8 cellular contexts compared by ENCODE assay signal in the genomic region with DNA sequence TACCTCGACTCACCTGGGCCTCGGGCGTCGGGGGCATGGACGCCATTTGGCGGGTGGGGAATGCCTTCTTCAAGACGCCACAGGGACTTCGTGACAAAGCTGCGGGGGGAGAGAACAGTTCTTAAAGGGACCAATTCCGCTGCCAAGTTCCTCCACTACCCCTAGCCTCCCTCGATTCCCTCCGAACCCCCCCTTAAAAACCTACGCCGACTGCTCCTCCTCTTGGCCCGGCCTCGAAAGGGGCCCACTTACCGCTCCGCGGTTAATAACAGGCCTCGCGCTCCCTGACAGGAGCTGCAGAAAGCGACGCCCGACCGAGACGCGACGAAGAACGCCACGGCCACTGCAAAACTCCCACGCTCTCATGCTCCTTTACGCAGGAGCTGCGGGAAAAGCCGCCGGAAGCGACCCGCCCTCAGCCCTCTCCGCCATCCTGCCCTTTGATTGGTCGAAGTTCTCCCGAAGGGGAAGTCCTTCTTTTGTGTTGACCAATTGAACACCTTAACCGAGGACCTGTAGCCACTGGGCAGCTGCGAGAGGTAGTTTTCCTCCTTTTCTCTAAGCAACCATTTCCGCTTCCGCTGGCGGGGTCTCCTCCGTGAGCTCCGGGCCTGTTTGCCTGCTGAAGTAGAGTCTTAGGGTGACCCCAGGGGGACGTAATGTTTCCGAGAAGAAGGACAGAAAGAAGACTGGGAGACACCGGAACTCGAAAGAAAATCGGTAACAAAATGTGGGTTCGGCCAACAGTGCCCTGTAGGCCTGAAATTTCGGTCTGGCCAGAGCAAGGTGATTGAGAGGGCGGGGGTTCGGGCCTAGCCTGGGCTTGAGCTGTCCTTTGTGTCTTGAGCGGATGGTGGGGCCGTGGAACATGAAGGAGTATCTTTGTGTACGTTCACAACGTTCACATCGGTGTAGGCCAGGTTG. TPM values are rescaled to one million over a fixed set of nuclear protein-coding genes. Genes with fewer than 3 reads are reported as not detected.
A peak's percentile ranks its signal among the peaks of the same experiment; 100 is the strongest.
DNase-seq lines count a peak whose midpoint lies in the region; ATAC-seq and TF ChIP-seq lines count a peak whose summit lies in the region.

A gene (plus strand): TSS at position 573 of the 924 bp plus-strand sequence. CDS start 32,548 bp downstream, outside the sequence.
A gene with protein sequence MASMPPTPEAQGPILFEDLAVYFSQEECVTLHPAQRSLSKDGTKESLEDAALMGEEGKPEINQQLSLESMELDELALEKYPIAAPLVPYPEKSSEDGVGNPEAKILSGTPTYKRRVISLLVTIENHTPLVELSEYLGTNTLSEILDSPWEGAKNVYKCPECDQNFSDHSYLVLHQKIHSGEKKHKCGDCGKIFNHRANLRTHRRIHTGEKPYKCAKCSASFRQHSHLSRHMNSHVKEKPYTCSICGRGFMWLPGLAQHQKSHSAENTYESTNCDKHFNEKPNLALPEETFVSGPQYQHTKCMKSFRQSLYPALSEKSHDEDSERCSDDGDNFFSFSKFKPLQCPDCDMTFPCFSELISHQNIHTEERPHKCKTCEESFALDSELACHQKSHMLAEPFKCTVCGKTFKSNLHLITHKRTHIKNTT (minus strand): TSS at position 397 of the 924 bp plus-strand sequence. CDS start 351 bp downstream, at position 46.

- H3K27ac ChIP-seq in thoracic aorta = peak within 1 kb of the TSS; percentile 66 to 87

- peaks cover 6% of the 10 kb centered on the region for H3K9me3 ChIP-seq in thoracic aorta

- peak within 1 kb of the TSS; percentile 90 to 97 for H3K27ac Mint-ChIP-seq in activated naive CD4-positive, alpha-beta T cell treated with anti-CD3 and anti-CD28 coated beads, Interleukin-2, amount 50 U/mL, for 72 hours

- TF ChIP-seq CTCF in LNCaP clone FGC (IDR thresholded peaks at IDR 0.05; ENCODE audit: control insufficient read depth, extremely low read depth, insufficient read depth) (no peak), thoracic aorta (IDR thresholded peaks at IDR 0.05) (no peak)

- H3K4me1 ChIP-seq in thoracic aorta (ENCODE audit: control insufficient read depth in 1 of 2, low read depth in 2 of 2) = peaks cover 0 to 8% of the 10 kb centered on the region in 2 donors

- peaks cover 6% of the 10 kb centered on the region for H3K36me3 ChIP-seq in thoracic aorta

- no peaks in the 10 kb centered on the region for H3K27me3 ChIP-seq in thoracic aorta (replicated peaks; ENCODE audit: insufficient read depth)

- H3K4me3 ChIP-seq in LNCaP clone FGC (ENCODE audit: low read depth, low read length) = peak within 1 kb of the TSS; percentile 87
- H3K4me3 ChIP-seq in thoracic aorta = peak within 1 kb of the TSS; percentile 80

- H3K36me3 Mint-ChIP-seq in activated naive CD4-positive, alpha-beta T cell treated with anti-CD3 and anti-CD28 coated beads, Interleukin-2, amount 50 U/mL, for 72 hours = peaks cover 16 to 42% of the 10 kb centered on the region in 2 donors

- peaks cover 5% of the 10 kb centered on the region in 2 donors for H3K9me3 Mint-ChIP-seq in activated naive CD4-positive, alpha-beta T cell treated with anti-CD3 and anti-CD28 coated beads, Interleukin-2, amount 50 U/mL, for 72 hours

- DNase-seq in DMS53 treated with DMSO at 0.1 percent for 48 hours (lab: John Stamatoyannopoulos, UW; ENCODE audit: unreplicated experiment) = peak; percentile 68
- DNase-seq in LNCaP clone FGC (ENCODE audit: low read depth) = peak; percentile 86
- DNase-seq in SK-N-DZ (ENCODE audit: low spot score) = peak; percentile 94
- DNase-seq in activated naive CD4-positive, alpha-beta T cell treated with anti-CD3 and anti-CD28 coated beads, Interleukin-2, amount 50 U/mL, for 72 hours (ENCODE audit: low spot score in 2 of 2) = peak; percentile 68 to 89
- peak; percentile 84 for DNase-seq in glomerular visceral epithelial cell (ENCODE audit: extremely low spot score)
- DNase-seq in occipital lobe (lab: John Stamatoyannopoulos, UW) = peak; percentile 81
- peak; percentile 45 for DNase-seq in thoracic aorta (ENCODE audit: low spot score)

- ATAC-seq in GM21786 (IDR thresholded peaks at IDR 0.05; ENCODE audit: unreplicated experiment) (peak; percentile 91), thoracic aorta (ENCODE audit: insufficient number of reproducible peaks, low FRiP score, low read depth) (peak; percentile 82)
- peak; percentile 95 for ATAC-seq in activated naive CD4-positive, alpha-beta T cell treated with anti-CD3 and anti-CD28 coated beads, Interleukin-2, amount 50 U/mL, for 72 hours

RNA-seq across cellular contexts. Expression of the first gene that starts in this region (rescaled TPM):
- polyA plus RNA-seq in SK-N-DZ (2014; cell fraction: cytosol; rRNA removed) = 10.3 and 14.5 TPM in 2 replicates
- 14.1 and 41.3 TPM in 2 replicates for polyA plus RNA-seq in SK-N-DZ (2014; cell fraction: nucleus; rRNA removed)
- total RNA-seq in activated naive CD4-positive, alpha-beta T cell treated with anti-CD3 and anti-CD28 coated beads, Interleukin-2, amount 50 U/mL, for 72 hours = 10 to 100 TPM; 29.2 to 40.1 TPM
- total RNA-seq in occipital lobe = 12.2 TPM
- 10 to 100 TPM; 25.2 to 40.6 TPM for total RNA-seq in thoracic aorta

RNA-seq across cellular contexts. Expression of the second gene that starts in this region (rescaled TPM):
- polyA plus RNA-seq in SK-N-DZ (2014; cell fraction: cytosol; rRNA removed) = 1.5 and 1.9 TPM in 2 replicates
- polyA plus RNA-seq in SK-N-DZ (2014; cell fraction: nucleus; rRNA removed) = 1.6 and 3.4 TPM in 2 replicates
- 1 to 10 TPM; 2.0 to 3.1 TPM for total RNA-seq in activated naive CD4-positive, alpha-beta T cell treated with anti-CD3 and anti-CD28 coated beads, Interleukin-2, amount 50 U/mL, for 72 hours
- total RNA-seq in occipital lobe (4.4 TPM), thoracic aorta (1 to 10 TPM; 2.3 to 6.2 TPM)

Comparison
In these comparisons a context has a peak if more than half of its experiments do, and no peak if none do; other contexts are left out.
1. Peak in every context shown above with its lines: DNase-seq, ATAC-seq, H3K4me3 ChIP-seq and H3K27ac ChIP-seq.